Comparison of ENCODE assay signal across 7 cellular contexts in the genomic region with DNA sequence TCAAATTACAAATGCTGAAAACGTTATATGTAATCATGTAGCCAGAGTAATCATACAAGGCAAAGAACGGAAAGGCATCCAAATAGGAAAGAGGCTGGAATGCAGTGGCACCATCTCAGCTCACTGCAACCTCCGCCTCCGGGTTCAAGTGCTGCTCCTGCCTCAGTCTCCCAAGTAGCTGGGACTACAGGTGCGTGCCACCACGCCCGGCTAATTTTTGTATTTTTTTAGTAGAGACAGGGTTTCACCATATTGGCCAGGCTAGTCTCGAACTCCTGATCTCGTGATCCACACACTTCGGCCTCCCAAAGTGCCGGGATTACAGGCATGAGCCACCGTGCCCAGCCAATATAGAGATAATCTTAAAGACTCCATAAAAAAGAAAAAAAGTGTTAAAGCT. TPM values are rescaled to one million over a fixed set of nuclear protein-coding genes. Genes with fewer than 3 reads are reported as not detected.
"Had no signal": no experiment of that assay in that cellular context is flagged by ENCODE, and none has a peak within 500 bp of the region (broad histone marks: within the 10 kb centered on the region; RNA-seq: fewer than 3 reads in every experiment).

No MANE protein-coding gene starts in this region.

RNA-seq across cellular contexts. Expression of a gene that starts 20.4 kb away (rescaled TPM):
- total RNA-seq: PC-3, PC-9, Right ventricle myocardium inferior, Right ventricle myocardium superior, SJCRH30, SJSA1, SK-MEL-5 had no signal
